Comparison of ENCODE assay signal across 8 cellular contexts in genomic region chr11:113314389-113315301, GRCh38. TPM values are rescaled to one million over a fixed set of nuclear protein-coding genes. Genes with fewer than 3 reads are reported as not detected.
A peak's percentile ranks its signal among the peaks of the same experiment; 100 is the strongest.
DNase-seq lines count a peak whose midpoint lies in the region; ATAC-seq and TF ChIP-seq lines count a peak whose summit lies in the region.

Gene TTC12 (plus strand): TSS chr11:113314583. CDS start chr11:113316258, 1,675 bp downstream.

- CTCF ChIA-PET in activated CD4-positive, alpha-beta memory T cell treated with anti-CD3 and anti-CD28 coated beads, Interleukin-2, amount 10 ng/mL, durations not matched to agents 7 days and 5 days (lab: Charles Lee), result interaction anchor here (1.4 to 2.3 kb wide), 4 partner anchors 218 to 482 kb away, joined by 3 to 9 read pairs (median 4); partner anchors contain the start of gene ZW10

- peak within 1 kb of the TSS; percentile 73 for H3K4me3 Mint-ChIP-seq in activated CD4-positive, alpha-beta memory T cell treated with anti-CD3 and anti-CD28 coated beads, Interleukin-2, amount 10 ng/mL, durations not matched to agents 7 days and 5 days

- no peaks in the 10 kb centered on the region for H3K27me3 ChIP-seq in ACC112 (ENCODE audit: insufficient read depth, low read length)
- H3K27me3 ChIP-seq in duodenal mucosa (ENCODE audit: control insufficient read depth in 1 of 2, insufficient read depth in 2 of 2, low read length in 2 of 2), result no peaks in the 10 kb centered on the region
- no peaks in the 10 kb centered on the region for H3K27me3 ChIP-seq in lower lobe of right lung (ENCODE audit: low read depth)

- TF ChIP-seq CTCF in lower lobe of right lung (IDR thresholded peaks at IDR 0.05), result no peak

- POLR2A ChIA-PET in activated CD4-positive, alpha-beta memory T cell treated with anti-CD3 and anti-CD28 coated beads, Interleukin-2, amount 10 ng/mL, durations not matched to agents 7 days and 5 days (lab: Charles Lee), result interaction anchor here (0.8 to 1.5 kb wide), 4 partner anchors 9 to 458 kb away, joined by 3 to 4 read pairs (median 3); partner anchors contain the start of gene ZW10

- peaks cover 12% of the 10 kb centered on the region for H3K36me3 Mint-ChIP-seq in activated CD4-positive, alpha-beta memory T cell treated with anti-CD3 and anti-CD28 coated beads, Interleukin-2, amount 10 ng/mL, durations not matched to agents 7 days and 5 days (ENCODE audit: low read depth)

- H3K27ac Mint-ChIP-seq in activated CD4-positive, alpha-beta memory T cell treated with anti-CD3 and anti-CD28 coated beads, Interleukin-2, amount 10 ng/mL, durations not matched to agents 7 days and 5 days, result peak within 1 kb of the TSS; percentile 54

- 0 out of 2 replicates have a peak, but pooled peaks cover 3% of the 10 kb centered on the region for H3K36me3 ChIP-seq in ACC112 (ENCODE audit: insufficient read depth, low read length)
- no peaks in the 10 kb centered on the region for H3K36me3 ChIP-seq in duodenal mucosa (ENCODE audit: control insufficient read depth in 1 of 2, insufficient read depth in 2 of 2, low read length in 2 of 2)
- H3K36me3 ChIP-seq in lower lobe of right lung, result no peaks in the 10 kb centered on the region

- H3K9ac ChIP-seq in duodenal mucosa (ENCODE audit: low read depth in 1 of 2, low read length in 2 of 2), result peak within 1 kb of the TSS; percentile 50 to 80

- ATAC-seq in GM18870 (IDR thresholded peaks at IDR 0.05; ENCODE audit: unreplicated experiment), result peak; percentile 84
- ATAC-seq in HG03135 (IDR thresholded peaks at IDR 0.05; ENCODE audit: unreplicated experiment), result peak; percentile 99
- ATAC-seq in lower lobe of right lung, result peak; percentile 100

- H3K4me1 ChIP-seq in ACC112 (ENCODE audit: control insufficient read depth, insufficient read depth, low read length, unreplicated experiment) (peaks cover 11% of the 10 kb centered on the region), duodenal mucosa (ENCODE audit: control insufficient read depth in 1 of 2, insufficient read depth in 2 of 2, low read length in 2 of 2) (peaks cover 12 to 25% of the 10 kb centered on the region in 2 donors), lower lobe of right lung (peaks cover 16% of the 10 kb centered on the region)

- H3K27me3 Mint-ChIP-seq in activated CD4-positive, alpha-beta memory T cell treated with anti-CD3 and anti-CD28 coated beads, Interleukin-2, amount 10 ng/mL, durations not matched to agents 7 days and 5 days, result no peaks in the 10 kb centered on the region

- H3K4me1 Mint-ChIP-seq in activated CD4-positive, alpha-beta memory T cell treated with anti-CD3 and anti-CD28 coated beads, Interleukin-2, amount 10 ng/mL, durations not matched to agents 7 days and 5 days, result peaks cover 21% of the 10 kb centered on the region

- H3K4me3 ChIP-seq in ACC112 (ENCODE audit: low read depth, low read length), result peak within 1 kb of the TSS; percentile 92
- peak within 1 kb of the TSS; percentile 82 to 89 for H3K4me3 ChIP-seq in duodenal mucosa (ENCODE audit: low read depth in 1 of 2, low read length in 2 of 2)
- peak within 1 kb of the TSS; percentile 90 for H3K4me3 ChIP-seq in lower lobe of right lung

- H3K9me3 Mint-ChIP-seq in activated CD4-positive, alpha-beta memory T cell treated with anti-CD3 and anti-CD28 coated beads, Interleukin-2, amount 10 ng/mL, durations not matched to agents 7 days and 5 days, result no peaks in the 10 kb centered on the region

- DNase-seq in NCI-H526 (lab: John Stamatoyannopoulos, UW), result peak; percentile 93 to 99
- peak; percentile 94 for DNase-seq in activated CD4-positive, alpha-beta memory T cell treated with anti-CD3 and anti-CD28 coated beads, Interleukin-2, amount 10 ng/mL, durations not matched to agents 7 days and 5 days
- DNase-seq in lower lobe of right lung, result peak; percentile 96
- peak; percentile 92 for DNase-seq in stimulated activated CD4-positive, alpha-beta T cell treated with anti-CD3 and anti-CD28 coated beads, Interleukin-4, amount 100 ng/mL, for 48 hours (ENCODE audit: low read depth in 2 of 2)

- H2AFZ ChIP-seq in ACC112 (ENCODE audit: low read length, unreplicated experiment), result peak within 1 kb of the TSS; percentile 95

- H3K27ac ChIP-seq in ACC112 (ENCODE audit: low read depth, low read length) (peak within 1 kb of the TSS; percentile 44; the same call in 1 of the 2 replicates), duodenal mucosa (ENCODE audit: low read depth, low read length) (peak within 1 kb of the TSS; percentile 80), lower lobe of right lung (peak within 1 kb of the TSS; percentile 95)

- intact Hi-C loops in lower lobe of right lung (cut with DNase I), result no loop called here

- no peaks in the 10 kb centered on the region for H3K9me3 ChIP-seq in duodenal mucosa (ENCODE audit: control insufficient read depth in 1 of 2, low read length in 2 of 2)
- no peaks in the 10 kb centered on the region for H3K9me3 ChIP-seq in lower lobe of right lung

- no peaks in the 10 kb centered on the region for H3K79me2 ChIP-seq in ACC112 (ENCODE audit: control insufficient read depth, insufficient read depth, low read length, unreplicated experiment)

RNA-seq across cellular contexts. Expression of gene TTC12, which starts in this region (rescaled TPM):
- 10 to 100 TPM; 11.9 to 13.5 TPM for total RNA-seq in activated CD4-positive, alpha-beta memory T cell treated with anti-CD3 and anti-CD28 coated beads, Interleukin-2, amount 10 ng/mL, durations not matched to agents 7 days and 5 days
- total RNA-seq in lower lobe of right lung, result 17.6 TPM

Comparison
In these comparisons a context has a peak if more than half of its experiments do, and no peak if none do; other contexts are left out.
1. Peak in every context shown above with its lines: DNase-seq, ATAC-seq, H3K4me3 ChIP-seq and H3K27ac ChIP-seq.
2. H3K27ac ChIP-seq: peak in every context shown above with its lines; median percentile 95 in lower lobe of right lung; 80 in duodenal mucosa; 44 in ACC112.